In the genomic region with DNA sequence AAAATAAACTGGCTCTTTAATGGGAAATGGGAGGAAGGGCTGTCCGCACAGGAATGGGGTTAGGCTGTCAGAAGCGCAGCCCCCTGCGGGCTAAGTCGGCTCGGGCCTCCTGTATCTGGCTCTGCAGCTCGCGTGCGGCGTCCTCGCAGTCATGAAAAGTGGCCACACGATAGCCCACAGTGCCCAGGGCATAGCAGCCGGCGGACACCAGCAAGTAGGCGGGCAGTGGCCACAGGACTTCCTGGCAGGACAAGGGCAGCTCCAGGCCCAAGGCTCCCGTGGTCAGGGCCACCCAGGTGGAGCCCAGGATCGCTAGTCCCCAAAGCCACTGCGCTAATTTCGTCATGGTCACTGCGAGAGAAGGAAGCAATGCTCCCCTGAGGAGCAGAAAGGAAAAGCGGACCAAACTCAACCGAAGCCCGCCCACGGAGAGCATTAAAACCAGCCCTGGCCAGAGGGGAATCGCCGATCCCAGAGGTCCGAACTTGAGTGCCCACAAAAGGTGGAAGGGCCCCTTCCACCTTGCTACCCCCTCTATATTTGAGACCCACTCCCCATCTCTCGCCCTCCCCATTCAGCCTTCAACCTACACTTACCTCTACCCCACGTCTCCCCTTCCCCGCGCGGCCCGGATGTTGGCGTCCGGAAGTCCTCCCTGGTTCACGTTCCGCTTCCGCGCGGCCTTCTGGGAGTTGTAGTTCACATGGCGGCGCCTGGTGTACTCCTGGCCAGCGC, we compare ENCODE assay signal across 1 cellular context.
TF ChIP-seq lines count a peak whose summit lies in the region.

A gene with protein sequence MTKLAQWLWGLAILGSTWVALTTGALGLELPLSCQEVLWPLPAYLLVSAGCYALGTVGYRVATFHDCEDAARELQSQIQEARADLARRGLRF (minus strand): TSS at position 637 of the 735 bp plus-strand sequence. CDS start 291 bp downstream, at position 346.

TF ChIP-seq in GM23338, 12 proteins besides CTCF, POLR2A, EP300 and RAD21 (continued from another document):
- TF ChIP-seq, protein P1, sequence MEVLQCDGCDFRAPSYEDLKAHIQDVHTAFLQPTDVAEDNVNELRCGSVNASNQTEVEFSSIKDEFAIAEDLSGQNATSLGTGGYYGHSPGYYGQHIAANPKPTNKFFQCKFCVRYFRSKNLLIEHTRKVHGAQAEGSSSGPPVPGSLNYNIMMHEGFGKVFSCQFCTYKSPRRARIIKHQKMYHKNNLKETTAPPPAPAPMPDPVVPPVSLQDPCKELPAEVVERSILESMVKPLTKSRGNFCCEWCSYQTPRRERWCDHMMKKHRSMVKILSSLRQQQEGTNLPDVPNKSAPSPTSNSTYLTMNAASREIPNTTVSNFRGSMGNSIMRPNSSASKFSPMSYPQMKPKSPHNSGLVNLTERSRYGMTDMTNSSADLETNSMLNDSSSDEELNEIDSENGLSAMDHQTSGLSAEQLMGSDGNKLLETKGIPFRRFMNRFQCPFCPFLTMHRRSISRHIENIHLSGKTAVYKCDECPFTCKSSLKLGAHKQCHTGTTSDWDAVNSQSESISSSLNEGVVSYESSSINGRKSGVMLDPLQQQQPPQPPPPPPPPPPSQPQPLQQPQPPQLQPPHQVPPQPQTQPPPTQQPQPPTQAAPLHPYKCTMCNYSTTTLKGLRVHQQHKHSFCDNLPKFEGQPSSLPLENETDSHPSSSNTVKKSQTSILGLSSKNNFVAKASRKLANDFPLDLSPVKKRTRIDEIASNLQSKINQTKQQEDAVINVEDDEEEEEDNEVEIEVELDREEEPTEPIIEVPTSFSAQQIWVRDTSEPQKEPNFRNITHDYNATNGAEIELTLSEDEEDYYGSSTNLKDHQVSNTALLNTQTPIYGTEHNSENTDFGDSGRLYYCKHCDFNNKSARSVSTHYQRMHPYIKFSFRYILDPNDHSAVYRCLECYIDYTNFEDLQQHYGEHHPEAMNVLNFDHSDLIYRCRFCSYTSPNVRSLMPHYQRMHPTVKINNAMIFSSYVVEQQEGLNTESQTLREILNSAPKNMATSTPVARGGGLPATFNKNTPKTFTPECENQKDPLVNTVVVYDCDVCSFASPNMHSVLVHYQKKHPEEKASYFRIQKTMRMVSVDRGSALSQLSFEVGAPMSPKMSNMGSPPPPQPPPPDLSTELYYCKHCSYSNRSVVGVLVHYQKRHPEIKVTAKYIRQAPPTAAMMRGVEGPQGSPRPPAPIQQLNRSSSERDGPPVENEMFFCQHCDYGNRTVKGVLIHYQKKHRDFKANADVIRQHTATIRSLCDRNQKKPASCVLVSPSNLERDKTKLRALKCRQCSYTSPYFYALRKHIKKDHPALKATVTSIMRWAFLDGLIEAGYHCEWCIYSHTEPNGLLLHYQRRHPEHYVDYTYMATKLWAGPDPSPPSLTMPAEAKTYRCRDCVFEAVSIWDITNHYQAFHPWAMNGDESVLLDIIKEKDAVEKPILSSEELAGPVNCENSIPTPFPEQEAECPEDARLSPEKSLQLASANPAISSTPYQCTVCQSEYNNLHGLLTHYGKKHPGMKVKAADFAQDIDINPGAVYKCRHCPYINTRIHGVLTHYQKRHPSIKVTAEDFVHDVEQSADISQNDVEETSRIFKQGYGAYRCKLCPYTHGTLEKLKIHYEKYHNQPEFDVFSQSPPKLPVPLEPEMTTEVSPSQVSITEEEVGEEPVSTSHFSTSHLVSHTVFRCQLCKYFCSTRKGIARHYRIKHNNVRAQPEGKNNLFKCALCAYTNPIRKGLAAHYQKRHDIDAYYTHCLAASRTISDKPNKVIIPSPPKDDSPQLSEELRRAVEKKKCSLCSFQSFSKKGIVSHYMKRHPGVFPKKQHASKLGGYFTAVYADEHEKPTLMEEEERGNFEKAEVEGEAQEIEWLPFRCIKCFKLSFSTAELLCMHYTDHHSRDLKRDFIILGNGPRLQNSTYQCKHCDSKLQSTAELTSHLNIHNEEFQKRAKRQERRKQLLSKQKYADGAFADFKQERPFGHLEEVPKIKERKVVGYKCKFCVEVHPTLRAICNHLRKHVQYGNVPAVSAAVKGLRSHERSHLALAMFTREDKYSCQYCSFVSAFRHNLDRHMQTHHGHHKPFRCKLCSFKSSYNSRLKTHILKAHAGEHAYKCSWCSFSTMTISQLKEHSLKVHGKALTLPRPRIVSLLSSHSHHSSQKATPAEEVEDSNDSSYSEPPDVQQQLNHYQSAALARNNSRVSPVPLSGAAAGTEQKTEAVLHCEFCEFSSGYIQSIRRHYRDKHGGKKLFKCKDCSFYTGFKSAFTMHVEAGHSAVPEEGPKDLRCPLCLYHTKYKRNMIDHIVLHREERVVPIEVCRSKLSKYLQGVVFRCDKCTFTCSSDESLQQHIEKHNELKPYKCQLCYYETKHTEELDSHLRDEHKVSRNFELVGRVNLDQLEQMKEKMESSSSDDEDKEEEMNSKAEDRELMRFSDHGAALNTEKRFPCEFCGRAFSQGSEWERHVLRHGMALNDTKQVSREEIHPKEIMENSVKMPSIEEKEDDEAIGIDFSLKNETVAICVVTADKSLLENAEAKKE (CRISPR knock-in tag; IDR thresholded peaks at IDR 0.05), result no peak
- TF ChIP-seq STAT1 (IDR thresholded peaks at IDR 0.05; ENCODE audit: unreplicated experiment) (no peak), NANOG (IDR thresholded peaks at IDR 0.05; ENCODE audit: borderline replicate concordance) (no peak), EZH2 (IDR thresholded peaks at IDR 0.05; ENCODE audit: low read depth, unreplicated experiment) (no peak), POLR2AphosphoS5 (IDR thresholded peaks at IDR 0.05; ENCODE audit: low read depth) (peak; percentile 87)
- TF ChIP-seq, protein P2, sequence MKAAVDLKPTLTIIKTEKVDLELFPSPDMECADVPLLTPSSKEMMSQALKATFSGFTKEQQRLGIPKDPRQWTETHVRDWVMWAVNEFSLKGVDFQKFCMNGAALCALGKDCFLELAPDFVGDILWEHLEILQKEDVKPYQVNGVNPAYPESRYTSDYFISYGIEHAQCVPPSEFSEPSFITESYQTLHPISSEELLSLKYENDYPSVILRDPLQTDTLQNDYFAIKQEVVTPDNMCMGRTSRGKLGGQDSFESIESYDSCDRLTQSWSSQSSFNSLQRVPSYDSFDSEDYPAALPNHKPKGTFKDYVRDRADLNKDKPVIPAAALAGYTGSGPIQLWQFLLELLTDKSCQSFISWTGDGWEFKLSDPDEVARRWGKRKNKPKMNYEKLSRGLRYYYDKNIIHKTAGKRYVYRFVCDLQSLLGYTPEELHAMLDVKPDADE (IDR thresholded peaks at IDR 0.05), result peak; percentile 97
